In genomic region chr17:75896360-75897075, GRCh38 we compare ENCODE assay signal across 1 cellular context.
TF ChIP-seq lines count a peak whose summit lies in the region.

A gene with protein sequence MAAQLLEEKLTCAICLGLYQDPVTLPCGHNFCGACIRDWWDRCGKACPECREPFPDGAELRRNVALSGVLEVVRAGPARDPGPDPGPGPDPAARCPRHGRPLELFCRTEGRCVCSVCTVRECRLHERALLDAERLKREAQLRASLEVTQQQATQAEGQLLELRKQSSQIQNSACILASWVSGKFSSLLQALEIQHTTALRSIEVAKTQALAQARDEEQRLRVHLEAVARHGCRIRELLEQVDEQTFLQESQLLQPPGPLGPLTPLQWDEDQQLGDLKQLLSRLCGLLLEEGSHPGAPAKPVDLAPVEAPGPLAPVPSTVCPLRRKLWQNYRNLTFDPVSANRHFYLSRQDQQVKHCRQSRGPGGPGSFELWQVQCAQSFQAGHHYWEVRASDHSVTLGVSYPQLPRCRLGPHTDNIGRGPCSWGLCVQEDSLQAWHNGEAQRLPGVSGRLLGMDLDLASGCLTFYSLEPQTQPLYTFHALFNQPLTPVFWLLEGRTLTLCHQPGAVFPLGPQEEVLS (minus strand): TSS chr17:75896951. CDS start chr17:75896937, 14 bp downstream.

TF ChIP-seq in HepG2, 621 proteins besides CTCF, POLR2A, EP300 and RAD21 (continued from another document and continues in another):
- TF ChIP-seq HNF1A (IDR thresholded peaks at IDR 0.05; ENCODE audit: low read depth), result no peak
- TF ChIP-seq HNF1A (CRISPR knock-in tag; IDR thresholded peaks at IDR 0.05; ENCODE audit: borderline replicate concordance), result peak; percentile 62
- TF ChIP-seq ZNF513 (CRISPR knock-in tag; conservative IDR thresholded peaks at IDR 0.05), result no peak
- TF ChIP-seq, protein P1, sequence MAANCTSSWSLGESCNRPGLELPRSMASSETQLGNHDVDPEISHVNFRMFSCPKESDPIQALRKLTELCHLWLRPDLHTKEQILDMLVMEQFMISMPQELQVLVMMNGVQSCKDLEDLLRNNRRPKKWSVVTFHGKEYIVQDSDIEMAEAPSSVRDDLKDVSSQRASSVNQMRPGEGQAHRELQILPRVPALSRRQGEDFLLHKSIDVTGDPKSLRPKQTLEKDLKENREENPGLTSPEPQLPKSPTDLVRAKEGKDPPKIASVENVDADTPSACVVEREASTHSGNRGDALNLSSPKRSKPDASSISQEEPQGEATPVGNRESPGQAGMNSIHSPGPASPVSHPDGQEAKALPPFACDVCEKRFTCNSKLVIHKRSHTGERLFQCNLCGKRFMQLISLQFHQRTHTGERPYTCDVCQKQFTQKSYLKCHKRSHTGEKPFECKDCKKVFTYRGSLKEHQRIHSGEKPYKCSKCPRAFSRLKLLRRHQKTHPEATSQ (CRISPR knock-in tag; IDR thresholded peaks at IDR 0.05; ENCODE audit: borderline replicate concordance), result 0 out of 2 replicates have a peak, but pooled peaks have one; percentile 35
- TF ChIP-seq NFIC (IDR thresholded peaks at IDR 0.05; ENCODE audit: low read length), result no peak
- peak; percentile 89; the same call in 1 of the 2 replicates for TF ChIP-seq RNF2 (conservative IDR thresholded peaks at IDR 0.05; ENCODE audit: low read depth)
- TF ChIP-seq ZFP36 (IDR thresholded peaks at IDR 0.05; ENCODE audit: borderline replicate concordance, low read depth, low read length, partially characterized antibody), result no peak
- TF ChIP-seq REPIN1 (CRISPR knock-in tag; IDR thresholded peaks at IDR 0.05; ENCODE audit: borderline replicate concordance, low read depth), result 0 out of 2 replicates have a peak, but pooled peaks have one; percentile 58
- peak; percentile 54; the same call in 1 of the 2 replicates for TF ChIP-seq ZBTB25 (CRISPR knock-in tag; IDR thresholded peaks at IDR 0.05)
- TF ChIP-seq ZFP90 (CRISPR knock-in tag; IDR thresholded peaks at IDR 0.05; ENCODE audit: borderline replicate concordance), result peak; percentile 68; the same call in 1 of the 2 replicates
- TF ChIP-seq PLRG1 (conservative IDR thresholded peaks at IDR 0.05), result no peak
- TF ChIP-seq SIN3A (IDR thresholded peaks at IDR 0.05; ENCODE audit: borderline replicate concordance, low read depth, low read length), result peak; percentile 46; the same call in 1 of the 2 replicates
- TF ChIP-seq ZNF451 (CRISPR knock-in tag; IDR thresholded peaks at IDR 0.05), result peak; percentile 64; the same call in 1 of the 2 replicates
- peak; percentile 53; the same call in 1 of the 2 replicates for TF ChIP-seq ZNF160 (CRISPR knock-in tag; IDR thresholded peaks at IDR 0.05)
- TF ChIP-seq, protein P2, sequence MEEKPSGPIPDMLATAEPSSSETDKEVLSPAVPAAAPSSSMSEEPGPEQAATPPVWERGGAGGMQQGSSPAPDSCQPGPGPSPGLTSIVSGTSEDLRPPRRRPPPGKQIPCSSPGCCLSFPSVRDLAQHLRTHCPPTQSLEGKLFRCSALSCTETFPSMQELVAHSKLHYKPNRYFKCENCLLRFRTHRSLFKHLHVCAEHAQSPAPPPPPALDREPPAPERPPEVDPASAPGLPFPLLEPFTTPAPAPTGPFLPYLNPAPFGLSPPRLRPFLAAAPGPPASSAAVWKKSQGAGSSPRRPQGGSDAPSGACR (CRISPR knock-in tag; IDR thresholded peaks at IDR 0.05), result no peak
- TF ChIP-seq SALL1 (CRISPR knock-in tag; IDR thresholded peaks at IDR 0.05), result peak; percentile 75
- peak; percentile 59; the same call in 1 of the 2 replicates for TF ChIP-seq ZSCAN21 (CRISPR knock-in tag; IDR thresholded peaks at IDR 0.05; ENCODE audit: borderline replicate concordance)
- TF ChIP-seq BCLAF1 (IDR thresholded peaks at IDR 0.05), result no peak
- TF ChIP-seq HNF1B (CRISPR knock-in tag; IDR thresholded peaks at IDR 0.05), result no peak
- TF ChIP-seq TOPORS (CRISPR knock-in tag; IDR thresholded peaks at IDR 0.05), result peak; percentile 91
- no peak for TF ChIP-seq ZKSCAN5 (CRISPR knock-in tag; IDR thresholded peaks at IDR 0.05)
- no peak for TF ChIP-seq RORA (CRISPR knock-in tag; IDR thresholded peaks at IDR 0.05)
- TF ChIP-seq CHD2 (IDR thresholded peaks at IDR 0.05; ENCODE audit: low read depth, low read length), result no peak
- TF ChIP-seq SAP130 (CRISPR knock-in tag; IDR thresholded peaks at IDR 0.05; ENCODE audit: low read depth), result peak; percentile 79
- TF ChIP-seq KDM6A (CRISPR knock-in tag; IDR thresholded peaks at IDR 0.05; ENCODE audit: low read depth), result no peak
- TF ChIP-seq FOSL2 (CRISPR knock-in tag; IDR thresholded peaks at IDR 0.05), result peak; percentile 80
- TF ChIP-seq ZUFSP (CRISPR knock-in tag; IDR thresholded peaks at IDR 0.05; ENCODE audit: borderline replicate concordance), result no peak
- peak; percentile 78 for TF ChIP-seq MYC (CRISPR knock-in tag; IDR thresholded peaks at IDR 0.05; ENCODE audit: borderline replicate concordance)
- TF ChIP-seq ZNF180 (CRISPR knock-in tag; IDR thresholded peaks at IDR 0.05; ENCODE audit: borderline replicate concordance, low read depth), result peak; percentile 40; the same call in 1 of the 2 replicates
- peak; percentile 29; the same call in 1 of the 2 replicates for TF ChIP-seq ZNF678 (CRISPR knock-in tag; IDR thresholded peaks at IDR 0.05)
- TF ChIP-seq SYNCRIP (IDR thresholded peaks at IDR 0.05; ENCODE audit: insufficient read depth, low read depth, low read length), result no peak
- no peak for TF ChIP-seq ASH2L (IDR thresholded peaks at IDR 0.05; ENCODE audit: insufficient read length, low read depth, low read length)
